1 cellular context compared by ENCODE assay signal in the genomic region with DNA sequence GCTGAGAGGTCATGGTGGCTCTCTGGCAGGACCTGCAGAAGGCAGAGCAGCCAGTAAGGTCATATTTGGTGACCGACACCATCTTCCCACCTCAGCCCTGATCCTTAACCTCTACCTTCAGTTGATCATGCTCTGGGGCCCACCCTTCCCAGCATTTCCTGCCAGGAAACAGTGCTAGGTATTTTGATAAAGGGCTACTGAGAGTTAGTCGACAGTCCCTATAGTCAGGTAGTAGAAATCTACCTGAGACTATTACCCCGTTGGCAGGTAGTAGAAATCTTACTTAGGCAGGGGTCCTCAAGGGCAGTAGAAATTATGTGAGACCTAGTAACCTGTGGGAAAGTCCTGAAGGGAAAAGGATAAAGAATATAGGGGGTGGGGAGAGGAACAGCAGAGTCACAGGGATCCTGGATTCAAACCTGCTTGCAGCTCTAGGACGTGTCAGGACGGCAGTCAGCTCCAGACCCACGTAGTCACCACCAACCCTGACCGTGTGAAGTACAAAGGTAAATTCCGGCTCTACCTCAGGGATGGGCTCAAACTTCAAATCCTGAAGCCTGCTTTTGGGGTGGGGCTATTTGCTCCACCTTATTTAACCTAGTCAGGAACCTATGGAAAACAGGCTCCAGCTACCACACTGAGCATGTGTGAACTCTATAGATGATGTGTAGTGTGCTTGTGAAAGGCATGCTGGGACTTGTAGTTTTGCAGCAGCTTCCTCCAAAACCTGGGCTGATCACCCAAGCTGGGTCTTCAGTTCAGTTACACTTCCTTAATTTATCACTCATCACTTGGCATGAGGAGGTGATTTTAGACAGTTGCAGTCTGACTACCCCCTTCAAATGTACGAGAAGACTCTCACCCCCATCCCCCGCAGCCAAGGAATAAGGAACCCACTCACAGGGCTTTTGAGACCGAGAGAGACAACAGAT.
TF ChIP-seq lines count a peak whose summit lies in the region.

Gene DQX1 (minus strand): TSS at position 515 of the 932 bp plus-strand sequence. CDS start 502 bp downstream, at position 13.

TF ChIP-seq in HepG2, 621 proteins besides CTCF, POLR2A, EP300 and RAD21 (continued from another document and continues in another):
- TF ChIP-seq ZBTB44 (CRISPR knock-in tag; IDR thresholded peaks at IDR 0.05) (no peak), ESRRA (CRISPR knock-in tag; IDR thresholded peaks at IDR 0.05; ENCODE audit: low read depth) (peak; percentile 53; the same call in 1 of the 2 replicates), ZNF570 (CRISPR knock-in tag; IDR thresholded peaks at IDR 0.05; ENCODE audit: borderline replicate concordance) (no peak), ZNF75D (CRISPR knock-in tag; IDR thresholded peaks at IDR 0.05; ENCODE audit: borderline replicate concordance) (no peak), SAP130 (CRISPR knock-in tag; IDR thresholded peaks at IDR 0.05; ENCODE audit: low read depth) (peak; percentile 98), MBD4 (IDR thresholded peaks at IDR 0.05; ENCODE audit: borderline replicate concordance, low read length) (no peak), ZNF562 (CRISPR knock-in tag; IDR thresholded peaks at IDR 0.05; ENCODE audit: borderline replicate concordance) (no peak), ZNF574 (CRISPR knock-in tag; IDR thresholded peaks at IDR 0.05) (peak; percentile 72), YY1 (IDR thresholded peaks at IDR 0.05; ENCODE audit: insufficient read depth, insufficient replicate concordance, low read depth, low read length) (peak; percentile 56), ZNF652 (CRISPR knock-in tag; IDR thresholded peaks at IDR 0.05; ENCODE audit: borderline replicate concordance, low read depth) (0 out of 2 replicates have a peak, but pooled peaks have one; percentile 34), ZNF274 (CRISPR knock-in tag; IDR thresholded peaks at IDR 0.05) (peak; percentile 32; the same call in 1 of the 2 replicates), NRL (CRISPR knock-in tag; IDR thresholded peaks at IDR 0.05; ENCODE audit: borderline replicate concordance) (0 out of 2 replicates have a peak, but pooled peaks have one; percentile 40), ZNF792 (CRISPR knock-in tag; IDR thresholded peaks at IDR 0.05) (peak; percentile 58; the same call in 1 of the 2 replicates), TBX2 (CRISPR knock-in tag; IDR thresholded peaks at IDR 0.05; ENCODE audit: borderline replicate concordance) (peak; percentile 91), ETV6 (CRISPR knock-in tag; conservative IDR thresholded peaks at IDR 0.05) (peak; percentile 44; the same call in 1 of the 2 replicates), RFX5 (IDR thresholded peaks at IDR 0.05; ENCODE audit: low read depth, low read length) (0 out of 2 replicates have a peak, but pooled peaks have one; percentile 16), ZSCAN31 (CRISPR knock-in tag; IDR thresholded peaks at IDR 0.05; ENCODE audit: low read depth) (peak; percentile 88; the same call in 1 of the 2 replicates), ZNF879 (CRISPR knock-in tag; IDR thresholded peaks at IDR 0.05) (no peak), HOXA5 (CRISPR knock-in tag; IDR thresholded peaks at IDR 0.05) (no peak), ZC3H4 (CRISPR knock-in tag; IDR thresholded peaks at IDR 0.05; ENCODE audit: borderline replicate concordance) (peak; percentile 45; the same call in 1 of the 2 replicates), E2F2 (CRISPR knock-in tag; IDR thresholded peaks at IDR 0.05; ENCODE audit: borderline replicate concordance) (no peak), SRSF4 (IDR thresholded peaks at IDR 0.05; ENCODE audit: low read depth, low read length, poor library complexity, severe bottlenecking) (no peak), ZNF512 (CRISPR knock-in tag; IDR thresholded peaks at IDR 0.05) (no peak), NR2F6 (IDR thresholded peaks at IDR 0.05) (no peak), NR2F6 (CRISPR knock-in tag; IDR thresholded peaks at IDR 0.05) (peak; percentile 64; the same call in 1 of the 2 replicates), FOXO1 (CRISPR knock-in tag; IDR thresholded peaks at IDR 0.05) (peak; percentile 61; the same call in 1 of the 2 replicates), ZSCAN9 (CRISPR knock-in tag; IDR thresholded peaks at IDR 0.05; ENCODE audit: borderline replicate concordance) (peak; percentile 87), MAZ (IDR thresholded peaks at IDR 0.05; ENCODE audit: borderline replicate concordance, low read depth, low read length) (peak; percentile 66; the same call in 1 of the 2 replicates), MAZ (CRISPR knock-in tag; IDR thresholded peaks at IDR 0.05; ENCODE audit: low read depth) (peak; percentile 45; the same call in 1 of the 2 replicates), SMARCE1 (IDR thresholded peaks at IDR 0.05; ENCODE audit: borderline replicate concordance) (no peak), ARID5B (CRISPR knock-in tag; IDR thresholded peaks at IDR 0.05) (peak; percentile 69; the same call in 1 of the 2 replicates), ZNF749 (CRISPR knock-in tag; IDR thresholded peaks at IDR 0.05; ENCODE audit: borderline replicate concordance) (no peak), ZNF557 (CRISPR knock-in tag; IDR thresholded peaks at IDR 0.05) (peak; percentile 37; the same call in 1 of the 2 replicates), SP140L (CRISPR knock-in tag; IDR thresholded peaks at IDR 0.05; ENCODE audit: borderline replicate concordance) (no peak), ZNF282 (IDR thresholded peaks at IDR 0.05; ENCODE audit: partially characterized antibody) (no peak)
- TF ChIP-seq, protein P1, sequence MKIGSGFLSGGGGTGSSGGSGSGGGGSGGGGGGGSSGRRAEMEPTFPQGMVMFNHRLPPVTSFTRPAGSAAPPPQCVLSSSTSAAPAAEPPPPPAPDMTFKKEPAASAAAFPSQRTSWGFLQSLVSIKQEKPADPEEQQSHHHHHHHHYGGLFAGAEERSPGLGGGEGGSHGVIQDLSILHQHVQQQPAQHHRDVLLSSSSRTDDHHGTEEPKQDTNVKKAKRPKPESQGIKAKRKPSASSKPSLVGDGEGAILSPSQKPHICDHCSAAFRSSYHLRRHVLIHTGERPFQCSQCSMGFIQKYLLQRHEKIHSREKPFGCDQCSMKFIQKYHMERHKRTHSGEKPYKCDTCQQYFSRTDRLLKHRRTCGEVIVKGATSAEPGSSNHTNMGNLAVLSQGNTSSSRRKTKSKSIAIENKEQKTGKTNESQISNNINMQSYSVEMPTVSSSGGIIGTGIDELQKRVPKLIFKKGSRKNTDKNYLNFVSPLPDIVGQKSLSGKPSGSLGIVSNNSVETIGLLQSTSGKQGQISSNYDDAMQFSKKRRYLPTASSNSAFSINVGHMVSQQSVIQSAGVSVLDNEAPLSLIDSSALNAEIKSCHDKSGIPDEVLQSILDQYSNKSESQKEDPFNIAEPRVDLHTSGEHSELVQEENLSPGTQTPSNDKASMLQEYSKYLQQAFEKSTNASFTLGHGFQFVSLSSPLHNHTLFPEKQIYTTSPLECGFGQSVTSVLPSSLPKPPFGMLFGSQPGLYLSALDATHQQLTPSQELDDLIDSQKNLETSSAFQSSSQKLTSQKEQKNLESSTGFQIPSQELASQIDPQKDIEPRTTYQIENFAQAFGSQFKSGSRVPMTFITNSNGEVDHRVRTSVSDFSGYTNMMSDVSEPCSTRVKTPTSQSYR (CRISPR knock-in tag; IDR thresholded peaks at IDR 0.05; ENCODE audit: borderline replicate concordance) = 0 out of 2 replicates have a peak, but pooled peaks have one; percentile 21
- TF ChIP-seq, protein P2, sequence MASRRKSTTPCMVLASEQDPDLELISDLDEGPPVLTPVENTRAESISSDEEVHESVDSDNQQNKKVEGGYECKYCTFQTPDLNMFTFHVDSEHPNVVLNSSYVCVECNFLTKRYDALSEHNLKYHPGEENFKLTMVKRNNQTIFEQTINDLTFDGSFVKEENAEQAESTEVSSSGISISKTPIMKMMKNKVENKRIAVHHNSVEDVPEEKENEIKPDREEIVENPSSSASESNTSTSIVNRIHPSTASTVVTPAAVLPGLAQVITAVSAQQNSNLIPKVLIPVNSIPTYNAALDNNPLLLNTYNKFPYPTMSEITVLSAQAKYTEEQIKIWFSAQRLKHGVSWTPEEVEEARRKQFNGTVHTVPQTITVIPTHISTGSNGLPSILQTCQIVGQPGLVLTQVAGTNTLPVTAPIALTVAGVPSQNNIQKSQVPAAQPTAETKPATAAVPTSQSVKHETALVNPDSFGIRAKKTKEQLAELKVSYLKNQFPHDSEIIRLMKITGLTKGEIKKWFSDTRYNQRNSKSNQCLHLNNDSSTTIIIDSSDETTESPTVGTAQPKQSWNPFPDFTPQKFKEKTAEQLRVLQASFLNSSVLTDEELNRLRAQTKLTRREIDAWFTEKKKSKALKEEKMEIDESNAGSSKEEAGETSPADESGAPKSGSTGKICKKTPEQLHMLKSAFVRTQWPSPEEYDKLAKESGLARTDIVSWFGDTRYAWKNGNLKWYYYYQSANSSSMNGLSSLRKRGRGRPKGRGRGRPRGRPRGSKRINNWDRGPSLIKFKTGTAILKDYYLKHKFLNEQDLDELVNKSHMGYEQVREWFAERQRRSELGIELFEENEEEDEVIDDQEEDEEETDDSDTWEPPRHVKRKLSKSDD (CRISPR knock-in tag; IDR thresholded peaks at IDR 0.05; ENCODE audit: low read depth) = peak; percentile 83
